8 cellular contexts compared by ENCODE assay signal in the genomic region with DNA sequence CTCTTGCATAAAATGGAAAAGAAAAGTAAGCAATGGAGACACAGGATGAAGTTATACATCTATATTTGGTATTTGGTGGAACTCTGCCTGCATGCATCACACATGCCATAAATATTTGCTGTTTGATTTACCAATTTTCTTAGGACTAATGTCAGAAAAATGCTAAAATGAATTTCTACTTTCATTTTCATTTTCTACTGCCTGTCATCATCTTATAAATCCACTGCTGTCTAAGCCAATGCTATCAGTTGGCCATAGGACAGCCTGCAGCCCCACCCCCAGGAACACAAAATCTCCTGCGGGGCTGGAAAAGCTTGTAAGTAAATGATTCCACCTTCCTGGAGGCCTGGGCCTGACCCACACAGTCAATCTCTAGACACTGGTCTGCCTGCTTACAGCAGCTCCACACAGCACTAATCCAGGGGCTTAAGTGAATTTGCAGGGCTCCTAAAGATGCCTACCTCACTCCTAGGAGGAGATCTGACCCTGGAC.
DNase-seq lines count a peak whose midpoint lies in the region; ATAC-seq and TF ChIP-seq lines count a peak whose summit lies in the region.

No MANE protein-coding gene starts in this region.

- no peak overlapping the region for H3K27ac ChIP-seq in thoracic aorta

- DNase-seq in activated CD8-positive, alpha-beta memory T cell treated with anti-CD3 and anti-CD28 coated beads, Interleukin-2, amount 10 ng/mL, durations not matched to agents 7 days and 5 days = peak; percentile 44
- no peak for DNase-seq in activated CD8-positive, alpha-beta memory T cell treated with anti-CD3 and anti-CD28 coated beads for 24 hours
- DNase-seq in T1000 (lab: John Stamatoyannopoulos, UW) (peak; percentile 31), left ventricle myocardium superior (peak; percentile 23), thoracic aorta (ENCODE audit: low spot score) (no peak)
- DNase-seq in activated T-helper 1 cell treated with anti-CD3 and anti-CD28 coated beads, Interleukin-12 subunit alpha, Interleukin-12 subunit beta, Interleukin-2, Interleukin-4 antibody, amounts not matched to agents 30 ng/mL and 10 ng/mL and 1 ng/mL, durations not matched to agents 14 hours and 24 hours and 36 hours (ENCODE audit: low spot score) = no peak

- H3K4me3 ChIP-seq in thoracic aorta = peak overlapping the region; percentile 24

- peaks cover 0 to 17% of the 10 kb centered on the region in 2 donors for H3K4me1 ChIP-seq in thoracic aorta (ENCODE audit: control insufficient read depth in 1 of 2, low read depth in 2 of 2)

- peak overlapping the region; percentile 15 for H3K4me3 Mint-ChIP-seq in activated CD8-positive, alpha-beta memory T cell treated with anti-CD3 and anti-CD28 coated beads, Interleukin-2, amount 10 ng/mL, durations not matched to agents 7 days and 5 days
- H3K4me3 Mint-ChIP-seq in activated T-helper 1 cell treated with anti-CD3 and anti-CD28 coated beads, Interleukin-12 subunit alpha, Interleukin-12 subunit beta, Interleukin-2, Interleukin-4 antibody, amounts not matched to agents 30 ng/mL and 10 ng/mL and 1 ng/mL, durations not matched to agents 14 hours and 24 hours and 36 hours = no peak overlapping the region

- no peaks in the 10 kb centered on the region for H3K36me3 ChIP-seq in thoracic aorta

- no peak for TF ChIP-seq POLR2A in GM18505 (IDR thresholded peaks at IDR 0.05; ENCODE audit: borderline replicate concordance, extremely low read depth, insufficient read depth, insufficient read length)

- H3K9me3 ChIP-seq in thoracic aorta = no peaks in the 10 kb centered on the region

- peaks cover 9% of the 10 kb centered on the region for H3K4me1 Mint-ChIP-seq in activated CD8-positive, alpha-beta memory T cell treated with anti-CD3 and anti-CD28 coated beads, Interleukin-2, amount 10 ng/mL, durations not matched to agents 7 days and 5 days
- H3K4me1 Mint-ChIP-seq in activated T-helper 1 cell treated with anti-CD3 and anti-CD28 coated beads, Interleukin-12 subunit alpha, Interleukin-12 subunit beta, Interleukin-2, Interleukin-4 antibody, amounts not matched to agents 30 ng/mL and 10 ng/mL and 1 ng/mL, durations not matched to agents 14 hours and 24 hours and 36 hours (ENCODE audit: low read depth) = peaks cover 10% of the 10 kb centered on the region

- TF ChIP-seq CTCF in thoracic aorta (IDR thresholded peaks at IDR 0.05) = no peak

- peak overlapping the region; percentile 62 for H3K27ac Mint-ChIP-seq in activated CD8-positive, alpha-beta memory T cell treated with anti-CD3 and anti-CD28 coated beads, Interleukin-2, amount 10 ng/mL, durations not matched to agents 7 days and 5 days
- no peak overlapping the region for H3K27ac Mint-ChIP-seq in activated T-helper 1 cell treated with anti-CD3 and anti-CD28 coated beads, Interleukin-12 subunit alpha, Interleukin-12 subunit beta, Interleukin-2, Interleukin-4 antibody, amounts not matched to agents 30 ng/mL and 10 ng/mL and 1 ng/mL, durations not matched to agents 14 hours and 24 hours and 36 hours

- no peaks in the 10 kb centered on the region for H3K27me3 ChIP-seq in thoracic aorta (replicated peaks; ENCODE audit: insufficient read depth)

- H3K27me3 Mint-ChIP-seq in activated CD8-positive, alpha-beta memory T cell treated with anti-CD3 and anti-CD28 coated beads, Interleukin-2, amount 10 ng/mL, durations not matched to agents 7 days and 5 days = peaks cover 5% of the 10 kb centered on the region
- H3K27me3 Mint-ChIP-seq in activated T-helper 1 cell treated with anti-CD3 and anti-CD28 coated beads, Interleukin-12 subunit alpha, Interleukin-12 subunit beta, Interleukin-2, Interleukin-4 antibody, amounts not matched to agents 30 ng/mL and 10 ng/mL and 1 ng/mL, durations not matched to agents 14 hours and 24 hours and 36 hours (ENCODE audit: insufficient read depth) = peaks cover 6% of the 10 kb centered on the region

- no peaks in the 10 kb centered on the region for H3K9me3 Mint-ChIP-seq in activated CD8-positive, alpha-beta memory T cell treated with anti-CD3 and anti-CD28 coated beads, Interleukin-2, amount 10 ng/mL, durations not matched to agents 7 days and 5 days (ENCODE audit: low read depth)
- H3K9me3 Mint-ChIP-seq in activated T-helper 1 cell treated with anti-CD3 and anti-CD28 coated beads, Interleukin-12 subunit alpha, Interleukin-12 subunit beta, Interleukin-2, Interleukin-4 antibody, amounts not matched to agents 30 ng/mL and 10 ng/mL and 1 ng/mL, durations not matched to agents 14 hours and 24 hours and 36 hours = no peaks in the 10 kb centered on the region

- ATAC-seq in activated CD8-positive, alpha-beta memory T cell treated with anti-CD3 and anti-CD28 coated beads, Interleukin-2, amount 10 ng/mL, durations not matched to agents 7 days and 5 days = peak; percentile 61
- ATAC-seq in left ventricle myocardium superior = peak; percentile 55
- no peak for ATAC-seq in thoracic aorta (ENCODE audit: insufficient number of reproducible peaks, low FRiP score, low read depth)
- no peak for ATAC-seq in GM19467 (IDR thresholded peaks at IDR 0.05; ENCODE audit: unreplicated experiment)
- ATAC-seq in GM18505 (IDR thresholded peaks at IDR 0.05; ENCODE audit: unreplicated experiment) = no peak

- intact Hi-C loops in left ventricle myocardium superior (cut with micrococcal nuclease) = no loop called here
- intact Hi-C loops in activated T-helper 1 cell treated with anti-CD3 and anti-CD28 coated beads, Interleukin-12 subunit alpha, Interleukin-12 subunit beta, Interleukin-2, Interleukin-4 antibody, amounts not matched to agents 30 ng/mL and 10 ng/mL and 1 ng/mL, durations not matched to agents 14 hours and 24 hours and 36 hours (cut with micrococcal nuclease) = no loop called here

- no peaks in the 10 kb centered on the region for H3K36me3 Mint-ChIP-seq in activated CD8-positive, alpha-beta memory T cell treated with anti-CD3 and anti-CD28 coated beads, Interleukin-2, amount 10 ng/mL, durations not matched to agents 7 days and 5 days
- H3K36me3 Mint-ChIP-seq in activated T-helper 1 cell treated with anti-CD3 and anti-CD28 coated beads, Interleukin-12 subunit alpha, Interleukin-12 subunit beta, Interleukin-2, Interleukin-4 antibody, amounts not matched to agents 30 ng/mL and 10 ng/mL and 1 ng/mL, durations not matched to agents 14 hours and 24 hours and 36 hours (ENCODE audit: low read depth) = no peaks in the 10 kb centered on the region

- CTCF ChIA-PET in activated CD8-positive, alpha-beta memory T cell treated with anti-CD3 and anti-CD28 coated beads, Interleukin-2, amount 10 ng/mL, durations not matched to agents 7 days and 5 days (lab: Charles Lee) = no interaction called here

Comparison
In these comparisons a context has a peak if more than half of its experiments do, and no peak if none do; other contexts are left out.
1. DNase-seq: peak in activated CD8-positive, alpha-beta memory T cell treated with anti-CD3 and anti-CD28 coated beads, Interleukin-2, amount 10 ng/mL, durations not matched to agents 7 days and 5 days (single experiment), T1000 (single experiment) and left ventricle myocardium superior (single experiment); none in activated CD8-positive, alpha-beta memory T cell treated with anti-CD3 and anti-CD28 coated beads for 24 hours (single experiment), thoracic aorta (single experiment) and activated T-helper 1 cell treated with anti-CD3 and anti-CD28 coated beads, Interleukin-12 subunit alpha, Interleukin-12 subunit beta, Interleukin-2, Interleukin-4 antibody, amounts not matched to agents 30 ng/mL and 10 ng/mL and 1 ng/mL, durations not matched to agents 14 hours and 24 hours and 36 hours (single experiment).
2. ATAC-seq: peak in activated CD8-positive, alpha-beta memory T cell treated with anti-CD3 and anti-CD28 coated beads, Interleukin-2, amount 10 ng/mL, durations not matched to agents 7 days and 5 days (single experiment) and left ventricle myocardium superior (single experiment); none in thoracic aorta (single experiment), GM19467 (single experiment) and GM18505 (single experiment).